In the genomic region with DNA sequence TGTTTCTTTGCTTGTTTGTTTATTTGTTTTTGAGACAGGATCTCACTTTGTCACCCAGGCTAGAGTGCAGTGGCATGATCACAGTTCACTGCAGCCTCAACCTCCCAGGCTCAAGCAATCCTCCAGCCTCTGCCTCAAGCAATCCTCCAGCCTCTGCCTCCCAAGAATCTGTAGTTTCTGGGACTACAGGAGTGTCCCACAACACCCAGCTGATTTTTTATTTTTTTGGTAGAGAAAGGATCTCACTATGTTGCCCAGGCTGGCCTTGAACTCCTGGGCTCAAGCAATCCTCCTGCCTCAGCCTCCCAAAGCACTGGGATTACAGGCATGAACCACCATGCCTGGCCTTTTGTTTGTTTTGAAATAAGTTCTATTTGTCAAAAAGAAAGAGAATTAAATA, we compare ENCODE assay signal across 2 cellular contexts.
TF ChIP-seq lines count a peak whose summit lies in the region.

No MANE protein-coding gene starts in this region.

TF ChIP-seq in K562, 482 proteins besides CTCF, POLR2A, EP300 and RAD21:
- peak; percentile 55 for TF ChIP-seq ZNF121 (CRISPR knock-in tag; conservative IDR thresholded peaks at IDR 0.05)

TF ChIP-seq in HepG2, 621 proteins besides CTCF, POLR2A, EP300 and RAD21:
- TF ChIP-seq, protein P1, sequence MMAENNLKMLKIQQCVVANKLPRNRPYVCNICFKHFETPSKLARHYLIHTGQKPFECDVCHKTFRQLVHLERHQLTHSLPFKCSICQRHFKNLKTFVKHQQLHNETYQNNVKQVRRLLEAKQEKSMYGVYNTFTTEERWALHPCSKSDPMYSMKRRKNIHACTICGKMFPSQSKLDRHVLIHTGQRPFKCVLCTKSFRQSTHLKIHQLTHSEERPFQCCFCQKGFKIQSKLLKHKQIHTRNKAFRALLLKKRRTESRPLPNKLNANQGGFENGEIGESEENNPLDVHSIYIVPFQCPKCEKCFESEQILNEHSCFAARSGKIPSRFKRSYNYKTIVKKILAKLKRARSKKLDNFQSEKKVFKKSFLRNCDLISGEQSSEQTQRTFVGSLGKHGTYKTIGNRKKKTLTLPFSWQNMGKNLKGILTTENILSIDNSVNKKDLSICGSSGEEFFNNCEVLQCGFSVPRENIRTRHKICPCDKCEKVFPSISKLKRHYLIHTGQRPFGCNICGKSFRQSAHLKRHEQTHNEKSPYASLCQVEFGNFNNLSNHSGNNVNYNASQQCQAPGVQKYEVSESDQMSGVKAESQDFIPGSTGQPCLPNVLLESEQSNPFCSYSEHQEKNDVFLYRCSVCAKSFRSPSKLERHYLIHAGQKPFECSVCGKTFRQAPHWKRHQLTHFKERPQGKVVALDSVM (CRISPR knock-in tag; IDR thresholded peaks at IDR 0.05), result peak; percentile 77
- peak; percentile 73 for TF ChIP-seq ZNF121 (CRISPR knock-in tag; IDR thresholded peaks at IDR 0.05)
TF ChIP-seq in HepG2: peak in this region for 2; not testable (repeated sequence) for 619.
